8 cellular contexts compared by ENCODE assay signal in the genomic region with DNA sequence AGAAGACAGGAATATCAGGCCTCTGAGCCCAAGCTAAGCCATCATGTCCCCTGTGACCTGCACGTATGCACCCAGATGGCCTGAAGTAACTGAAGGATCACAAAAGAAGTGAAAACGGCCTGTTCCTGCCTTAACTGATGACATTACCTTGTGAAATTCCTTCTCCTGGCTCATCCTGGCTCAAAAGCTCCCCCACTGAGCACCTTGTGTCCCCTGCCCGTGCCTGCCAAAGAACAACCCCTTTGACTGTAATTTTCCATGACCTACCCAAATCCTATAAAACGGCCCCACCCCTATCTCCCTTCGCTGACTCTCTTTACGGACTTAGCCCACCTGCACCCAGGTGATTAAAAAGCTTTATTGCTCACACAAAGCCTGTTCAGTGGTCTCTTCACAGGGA. TPM values are rescaled to one million over a fixed set of nuclear protein-coding genes. Genes with fewer than 3 reads are reported as not detected.
"Had no signal": no experiment of that assay in that cellular context is flagged by ENCODE, and none has a peak within 500 bp of the region (broad histone marks: within the 10 kb centered on the region; RNA-seq: fewer than 3 reads in every experiment).

No MANE protein-coding gene starts in this region.

RNA-seq across cellular contexts. Expression of a gene that starts 8.1 kb away (rescaled TPM):
- total RNA-seq: activated CD4-positive, alpha-beta T cell treated with anti-CD3 and anti-CD28 coated beads, Interleukin-2, amount 10 ng/mL, durations not matched to agents 24 days and 14 days; activated T-helper 17 cell treated with anti-CD3 and anti-CD28 coated beads, Interleukin-2, amount 50 U/mL, for 72 hours; LHCN-M2; NCI-H460; RPMI7951; SJCRH30; T-helper 1 cell treated with Interleukin-12 subunit alpha and Interleukin-12 subunit beta and Interleukin-4 antibody, amounts not matched to agents 30 ng/mL and 1 ng/mL, for 36 hours; T-helper 2 cell treated with Interferon-gamma antibody and Interleukin-4, amounts not matched to agents 100 ng/mL and 5 ng/mL, for 36 hours had no signal
